1 cellular context compared by ENCODE assay signal in the genomic region with DNA sequence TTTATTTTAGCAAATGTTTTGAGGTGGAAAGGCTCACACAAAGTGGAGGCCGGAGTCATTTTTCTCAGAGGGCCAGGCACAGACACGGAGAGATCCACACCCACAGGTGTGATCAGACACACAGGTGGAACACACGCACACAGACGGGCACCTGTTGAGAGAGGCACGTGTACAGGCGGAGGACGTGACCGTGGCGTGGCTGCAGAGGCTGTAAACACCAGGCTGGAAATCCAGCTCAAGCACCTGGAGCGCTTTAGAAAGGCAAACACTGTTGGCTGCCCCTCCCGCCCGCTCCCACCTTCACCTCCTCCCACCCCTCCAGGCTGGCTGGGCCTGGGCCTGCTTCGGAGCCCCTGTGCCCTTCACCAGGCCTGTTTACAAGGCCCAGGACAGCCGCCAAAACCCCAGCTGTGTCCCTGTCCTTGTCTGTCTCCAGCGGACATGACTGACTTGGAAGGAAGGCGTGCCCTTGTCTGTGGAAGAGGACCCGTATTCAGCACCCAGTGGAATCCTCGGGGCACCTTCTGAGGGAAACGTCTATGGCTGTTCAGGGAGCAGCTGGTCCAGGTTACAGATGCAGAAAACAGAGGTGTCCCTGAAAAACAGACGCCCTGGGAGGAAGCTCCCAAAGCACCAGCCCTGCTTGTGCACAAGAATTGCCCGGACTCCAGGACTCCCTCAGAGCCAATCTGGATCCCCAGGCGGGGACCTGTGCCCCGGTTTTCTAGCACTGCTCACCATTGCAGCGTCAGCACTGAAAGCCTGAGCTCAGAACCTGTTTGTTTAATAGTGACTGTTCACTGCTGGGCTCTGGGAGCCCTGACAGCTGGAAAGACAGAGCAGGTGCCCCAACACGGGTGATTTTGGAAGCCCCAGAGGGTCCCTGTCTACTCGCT.
TF ChIP-seq lines count a peak whose summit lies in the region.

No MANE protein-coding gene starts in this region.

TF ChIP-seq in HepG2, 621 proteins besides CTCF, POLR2A, EP300 and RAD21 (continued from another document and continues in another):
- TF ChIP-seq, protein P1, sequence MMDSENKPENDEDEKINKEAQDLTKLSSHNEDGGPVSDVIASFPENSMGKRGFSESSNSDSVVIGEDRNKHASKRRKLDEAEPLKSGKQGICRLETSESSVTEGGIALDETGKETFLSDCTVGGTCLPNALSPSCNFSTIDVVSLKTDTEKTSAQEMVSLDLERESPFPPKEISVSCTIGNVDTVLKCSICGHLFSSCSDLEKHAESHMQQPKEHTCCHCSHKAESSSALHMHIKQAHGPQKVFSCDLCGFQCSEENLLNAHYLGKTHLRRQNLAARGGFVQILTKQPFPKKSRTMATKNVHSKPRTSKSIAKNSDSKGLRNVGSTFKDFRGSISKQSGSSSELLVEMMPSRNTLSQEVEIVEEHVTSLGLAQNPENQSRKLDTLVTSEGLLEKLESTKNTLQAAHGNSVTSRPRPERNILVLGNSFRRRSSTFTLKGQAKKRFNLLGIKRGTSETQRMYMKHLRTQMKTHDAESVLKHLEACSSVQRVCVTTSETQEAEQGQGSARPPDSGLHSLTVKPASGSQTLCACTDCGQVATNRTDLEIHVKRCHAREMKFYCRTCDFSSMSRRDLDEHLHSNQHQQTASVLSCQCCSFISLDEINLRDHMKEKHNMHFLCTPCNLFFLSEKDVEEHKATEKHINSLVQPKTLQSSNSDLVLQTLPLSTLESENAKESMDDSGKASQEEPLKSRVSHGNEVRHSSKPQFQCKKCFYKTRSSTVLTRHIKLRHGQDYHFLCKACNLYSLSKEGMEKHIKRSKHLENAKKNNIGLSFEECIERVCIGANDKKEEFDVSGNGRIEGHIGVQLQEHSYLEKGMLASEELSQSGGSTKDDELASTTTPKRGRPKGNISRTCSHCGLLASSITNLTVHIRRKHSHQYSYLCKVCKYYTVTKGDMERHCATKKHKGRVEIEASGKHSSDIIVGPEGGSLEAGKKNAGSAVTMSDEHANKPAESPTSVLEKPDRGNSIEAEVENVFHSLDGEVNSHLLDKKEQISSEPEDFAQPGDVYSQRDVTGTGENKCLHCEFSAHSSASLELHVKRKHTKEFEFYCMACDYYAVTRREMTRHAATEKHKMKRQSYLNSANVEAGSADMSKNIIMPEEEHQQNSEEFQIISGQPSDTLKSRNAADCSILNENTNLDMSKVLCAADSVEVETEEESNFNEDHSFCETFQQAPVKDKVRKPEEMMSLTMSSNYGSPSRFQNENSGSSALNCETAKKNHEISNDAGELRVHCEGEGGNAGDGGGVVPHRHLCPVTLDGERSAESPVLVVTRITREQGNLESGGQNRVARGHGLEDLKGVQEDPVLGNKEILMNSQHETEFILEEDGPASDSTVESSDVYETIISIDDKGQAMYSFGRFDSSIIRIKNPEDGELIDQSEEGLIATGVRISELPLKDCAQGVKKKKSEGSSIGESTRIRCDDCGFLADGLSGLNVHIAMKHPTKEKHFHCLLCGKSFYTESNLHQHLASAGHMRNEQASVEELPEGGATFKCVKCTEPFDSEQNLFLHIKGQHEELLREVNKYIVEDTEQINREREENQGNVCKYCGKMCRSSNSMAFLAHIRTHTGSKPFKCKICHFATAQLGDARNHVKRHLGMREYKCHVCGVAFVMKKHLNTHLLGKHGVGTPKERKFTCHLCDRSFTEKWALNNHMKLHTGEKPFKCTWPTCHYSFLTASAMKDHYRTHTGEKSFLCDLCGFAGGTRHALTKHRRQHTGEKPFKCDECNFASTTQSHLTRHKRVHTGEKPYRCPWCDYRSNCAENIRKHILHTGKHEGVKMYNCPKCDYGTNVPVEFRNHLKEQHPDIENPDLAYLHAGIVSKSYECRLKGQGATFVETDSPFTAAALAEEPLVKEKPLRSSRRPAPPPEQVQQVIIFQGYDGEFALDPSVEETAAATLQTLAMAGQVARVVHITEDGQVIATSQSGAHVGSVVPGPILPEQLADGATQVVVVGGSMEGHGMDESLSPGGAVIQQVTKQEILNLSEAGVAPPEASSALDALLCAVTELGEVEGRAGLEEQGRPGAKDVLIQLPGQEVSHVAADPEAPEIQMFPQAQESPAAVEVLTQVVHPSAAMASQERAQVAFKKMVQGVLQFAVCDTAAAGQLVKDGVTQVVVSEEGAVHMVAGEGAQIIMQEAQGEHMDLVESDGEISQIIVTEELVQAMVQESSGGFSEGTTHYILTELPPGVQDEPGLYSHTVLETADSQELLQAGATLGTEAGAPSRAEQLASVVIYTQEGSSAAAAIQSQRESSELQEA (CRISPR knock-in tag; IDR thresholded peaks at IDR 0.05; ENCODE audit: not compliant biosample characterization) = no peak
- no peak for TF ChIP-seq MED8 (CRISPR knock-in tag; IDR thresholded peaks at IDR 0.05; ENCODE audit: insufficient replicate concordance)
- TF ChIP-seq ZNF431 (CRISPR knock-in tag; IDR thresholded peaks at IDR 0.05; ENCODE audit: borderline replicate concordance, low read depth) = no peak
- no peak for TF ChIP-seq ZFP82 (CRISPR knock-in tag; IDR thresholded peaks at IDR 0.05; ENCODE audit: borderline replicate concordance)
- TF ChIP-seq SRSF4 (IDR thresholded peaks at IDR 0.05; ENCODE audit: low read depth, low read length, poor library complexity, severe bottlenecking) = no peak
- TF ChIP-seq, protein P2, sequence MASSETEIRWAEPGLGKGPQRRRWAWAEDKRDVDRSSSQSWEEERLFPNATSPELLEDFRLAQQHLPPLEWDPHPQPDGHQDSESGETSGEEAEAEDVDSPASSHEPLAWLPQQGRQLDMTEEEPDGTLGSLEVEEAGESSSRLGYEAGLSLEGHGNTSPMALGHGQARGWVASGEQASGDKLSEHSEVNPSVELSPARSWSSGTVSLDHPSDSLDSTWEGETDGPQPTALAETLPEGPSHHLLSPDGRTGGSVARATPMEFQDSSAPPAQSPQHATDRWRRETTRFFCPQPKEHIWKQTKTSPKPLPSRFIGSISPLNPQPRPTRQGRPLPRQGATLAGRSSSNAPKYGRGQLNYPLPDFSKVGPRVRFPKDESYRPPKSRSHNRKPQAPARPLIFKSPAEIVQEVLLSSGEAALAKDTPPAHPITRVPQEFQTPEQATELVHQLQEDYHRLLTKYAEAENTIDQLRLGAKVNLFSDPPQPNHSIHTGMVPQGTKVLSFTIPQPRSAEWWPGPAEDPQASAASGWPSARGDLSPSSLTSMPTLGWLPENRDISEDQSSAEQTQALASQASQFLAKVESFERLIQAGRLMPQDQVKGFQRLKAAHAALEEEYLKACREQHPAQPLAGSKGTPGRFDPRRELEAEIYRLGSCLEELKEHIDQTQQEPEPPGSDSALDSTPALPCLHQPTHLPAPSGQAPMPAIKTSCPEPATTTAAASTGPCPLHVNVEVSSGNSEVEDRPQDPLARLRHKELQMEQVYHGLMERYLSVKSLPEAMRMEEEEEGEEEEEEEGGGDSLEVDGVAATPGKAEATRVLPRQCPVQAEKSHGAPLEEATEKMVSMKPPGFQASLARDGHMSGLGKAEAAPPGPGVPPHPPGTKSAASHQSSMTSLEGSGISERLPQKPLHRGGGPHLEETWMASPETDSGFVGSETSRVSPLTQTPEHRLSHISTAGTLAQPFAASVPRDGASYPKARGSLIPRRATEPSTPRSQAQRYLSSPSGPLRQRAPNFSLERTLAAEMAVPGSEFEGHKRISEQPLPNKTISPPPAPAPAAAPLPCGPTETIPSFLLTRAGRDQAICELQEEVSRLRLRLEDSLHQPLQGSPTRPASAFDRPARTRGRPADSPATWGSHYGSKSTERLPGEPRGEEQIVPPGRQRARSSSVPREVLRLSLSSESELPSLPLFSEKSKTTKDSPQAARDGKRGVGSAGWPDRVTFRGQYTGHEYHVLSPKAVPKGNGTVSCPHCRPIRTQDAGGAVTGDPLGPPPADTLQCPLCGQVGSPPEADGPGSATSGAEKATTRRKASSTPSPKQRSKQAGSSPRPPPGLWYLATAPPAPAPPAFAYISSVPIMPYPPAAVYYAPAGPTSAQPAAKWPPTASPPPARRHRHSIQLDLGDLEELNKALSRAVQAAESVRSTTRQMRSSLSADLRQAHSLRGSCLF (CRISPR knock-in tag; IDR thresholded peaks at IDR 0.05; ENCODE audit: borderline replicate concordance) = no peak
- TF ChIP-seq PTBP1 (IDR thresholded peaks at IDR 0.05; ENCODE audit: low read depth, low read length, poor library complexity, severe bottlenecking) = no peak
- TF ChIP-seq MAFF (IDR thresholded peaks at IDR 0.05; ENCODE audit: low read depth, low read length) = peak; percentile 78
- TF ChIP-seq ZNF441 (CRISPR knock-in tag; IDR thresholded peaks at IDR 0.05; ENCODE audit: borderline replicate concordance) = no peak; the same call in 1 of the 2 replicates
- TF ChIP-seq CCDC6 (CRISPR knock-in tag; IDR thresholded peaks at IDR 0.05) = no peak; the same call in 1 of the 2 replicates
- TF ChIP-seq HES4 (CRISPR knock-in tag; IDR thresholded peaks at IDR 0.05; ENCODE audit: borderline replicate concordance) = peak; percentile 81
- TF ChIP-seq ZNF468 (CRISPR knock-in tag; IDR thresholded peaks at IDR 0.05) = no peak
- TF ChIP-seq, protein P3, sequence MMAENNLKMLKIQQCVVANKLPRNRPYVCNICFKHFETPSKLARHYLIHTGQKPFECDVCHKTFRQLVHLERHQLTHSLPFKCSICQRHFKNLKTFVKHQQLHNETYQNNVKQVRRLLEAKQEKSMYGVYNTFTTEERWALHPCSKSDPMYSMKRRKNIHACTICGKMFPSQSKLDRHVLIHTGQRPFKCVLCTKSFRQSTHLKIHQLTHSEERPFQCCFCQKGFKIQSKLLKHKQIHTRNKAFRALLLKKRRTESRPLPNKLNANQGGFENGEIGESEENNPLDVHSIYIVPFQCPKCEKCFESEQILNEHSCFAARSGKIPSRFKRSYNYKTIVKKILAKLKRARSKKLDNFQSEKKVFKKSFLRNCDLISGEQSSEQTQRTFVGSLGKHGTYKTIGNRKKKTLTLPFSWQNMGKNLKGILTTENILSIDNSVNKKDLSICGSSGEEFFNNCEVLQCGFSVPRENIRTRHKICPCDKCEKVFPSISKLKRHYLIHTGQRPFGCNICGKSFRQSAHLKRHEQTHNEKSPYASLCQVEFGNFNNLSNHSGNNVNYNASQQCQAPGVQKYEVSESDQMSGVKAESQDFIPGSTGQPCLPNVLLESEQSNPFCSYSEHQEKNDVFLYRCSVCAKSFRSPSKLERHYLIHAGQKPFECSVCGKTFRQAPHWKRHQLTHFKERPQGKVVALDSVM (CRISPR knock-in tag; IDR thresholded peaks at IDR 0.05) = peak; percentile 90
- no peak for TF ChIP-seq MEIS1 (CRISPR knock-in tag; IDR thresholded peaks at IDR 0.05; ENCODE audit: borderline replicate concordance)
- TF ChIP-seq PAX8 (CRISPR knock-in tag; IDR thresholded peaks at IDR 0.05; ENCODE audit: borderline replicate concordance) = no peak
- 0 out of 2 replicates have a peak, but pooled peaks have one; percentile 47 for TF ChIP-seq KLF11 (CRISPR knock-in tag; IDR thresholded peaks at IDR 0.05)
- TF ChIP-seq, protein P4, sequence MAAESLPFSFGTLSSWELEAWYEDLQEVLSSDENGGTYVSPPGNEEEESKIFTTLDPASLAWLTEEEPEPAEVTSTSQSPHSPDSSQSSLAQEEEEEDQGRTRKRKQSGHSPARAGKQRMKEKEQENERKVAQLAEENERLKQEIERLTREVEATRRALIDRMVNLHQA (CRISPR knock-in tag; IDR thresholded peaks at IDR 0.05) = no peak
- TF ChIP-seq NCOR1 (IDR thresholded peaks at IDR 0.05; ENCODE audit: borderline replicate concordance, low read length) = no peak
- no peak for TF ChIP-seq ZNF644 (CRISPR knock-in tag; IDR thresholded peaks at IDR 0.05; ENCODE audit: low read depth)
- TF ChIP-seq IRF2 (CRISPR knock-in tag; IDR thresholded peaks at IDR 0.05) = peak; percentile 75
- TF ChIP-seq, protein P5, sequence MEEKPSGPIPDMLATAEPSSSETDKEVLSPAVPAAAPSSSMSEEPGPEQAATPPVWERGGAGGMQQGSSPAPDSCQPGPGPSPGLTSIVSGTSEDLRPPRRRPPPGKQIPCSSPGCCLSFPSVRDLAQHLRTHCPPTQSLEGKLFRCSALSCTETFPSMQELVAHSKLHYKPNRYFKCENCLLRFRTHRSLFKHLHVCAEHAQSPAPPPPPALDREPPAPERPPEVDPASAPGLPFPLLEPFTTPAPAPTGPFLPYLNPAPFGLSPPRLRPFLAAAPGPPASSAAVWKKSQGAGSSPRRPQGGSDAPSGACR (CRISPR knock-in tag; IDR thresholded peaks at IDR 0.05) = peak; percentile 80; the same call in 1 of the 2 replicates
- TF ChIP-seq LCORL (IDR thresholded peaks at IDR 0.05) = no peak
- TF ChIP-seq LCORL (CRISPR knock-in tag; IDR thresholded peaks at IDR 0.05) = peak; percentile 39
- TF ChIP-seq PCBP1 (IDR thresholded peaks at IDR 0.05; ENCODE audit: borderline replicate concordance, low read depth, low read length) = no peak
- TF ChIP-seq ZSCAN30 (CRISPR knock-in tag; IDR thresholded peaks at IDR 0.05) = no peak
- no peak for TF ChIP-seq HDAC6 (IDR thresholded peaks at IDR 0.05; ENCODE audit: low read depth, low read length)
- TF ChIP-seq PHF21A (CRISPR knock-in tag; IDR thresholded peaks at IDR 0.05) = no peak; the same call in 1 of the 2 replicates
- TF ChIP-seq TSC22D2 (CRISPR knock-in tag; IDR thresholded peaks at IDR 0.05; ENCODE audit: borderline replicate concordance) = no peak
- no peak for TF ChIP-seq CENPX (CRISPR knock-in tag; IDR thresholded peaks at IDR 0.05)
- TF ChIP-seq, protein P6, sequence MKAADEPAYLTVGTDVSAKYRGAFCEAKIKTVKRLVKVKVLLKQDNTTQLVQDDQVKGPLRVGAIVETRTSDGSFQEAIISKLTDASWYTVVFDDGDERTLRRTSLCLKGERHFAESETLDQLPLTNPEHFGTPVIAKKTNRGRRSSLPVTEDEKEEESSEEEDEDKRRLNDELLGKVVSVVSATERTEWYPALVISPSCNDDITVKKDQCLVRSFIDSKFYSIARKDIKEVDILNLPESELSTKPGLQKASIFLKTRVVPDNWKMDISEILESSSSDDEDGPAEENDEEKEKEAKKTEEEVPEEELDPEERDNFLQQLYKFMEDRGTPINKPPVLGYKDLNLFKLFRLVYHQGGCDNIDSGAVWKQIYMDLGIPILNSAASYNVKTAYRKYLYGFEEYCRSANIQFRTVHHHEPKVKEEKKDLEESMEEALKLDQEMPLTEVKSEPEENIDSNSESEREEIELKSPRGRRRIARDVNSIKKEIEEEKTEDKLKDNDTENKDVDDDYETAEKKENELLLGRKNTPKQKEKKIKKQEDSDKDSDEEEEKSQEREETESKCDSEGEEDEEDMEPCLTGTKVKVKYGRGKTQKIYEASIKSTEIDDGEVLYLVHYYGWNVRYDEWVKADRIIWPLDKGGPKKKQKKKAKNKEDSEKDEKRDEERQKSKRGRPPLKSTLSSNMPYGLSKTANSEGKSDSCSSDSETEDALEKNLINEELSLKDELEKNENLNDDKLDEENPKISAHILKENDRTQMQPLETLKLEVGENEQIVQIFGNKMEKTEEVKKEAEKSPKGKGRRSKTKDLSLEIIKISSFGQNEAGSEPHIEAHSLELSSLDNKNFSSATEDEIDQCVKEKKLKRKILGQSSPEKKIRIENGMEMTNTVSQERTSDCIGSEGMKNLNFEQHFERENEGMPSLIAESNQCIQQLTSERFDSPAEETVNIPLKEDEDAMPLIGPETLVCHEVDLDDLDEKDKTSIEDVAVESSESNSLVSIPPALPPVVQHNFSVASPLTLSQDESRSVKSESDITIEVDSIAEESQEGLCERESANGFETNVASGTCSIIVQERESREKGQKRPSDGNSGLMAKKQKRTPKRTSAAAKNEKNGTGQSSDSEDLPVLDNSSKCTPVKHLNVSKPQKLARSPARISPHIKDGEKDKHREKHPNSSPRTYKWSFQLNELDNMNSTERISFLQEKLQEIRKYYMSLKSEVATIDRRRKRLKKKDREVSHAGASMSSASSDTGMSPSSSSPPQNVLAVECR (CRISPR knock-in tag; IDR thresholded peaks at IDR 0.05; ENCODE audit: borderline replicate concordance) = peak; percentile 55; the same call in 1 of the 2 replicates
- TF ChIP-seq BORCS8-MEF2B (CRISPR knock-in tag; IDR thresholded peaks at IDR 0.05) = no peak
- TF ChIP-seq SALL2 (CRISPR knock-in tag; IDR thresholded peaks at IDR 0.05) = 0 out of 2 replicates have a peak, but pooled peaks have one; percentile 33
- 0 out of 2 replicates have a peak, but pooled peaks have one; percentile 30 for TF ChIP-seq ZNF335 (CRISPR knock-in tag; IDR thresholded peaks at IDR 0.05)
- no peak; the same call in 1 of the 2 replicates for TF ChIP-seq ZNF616 (CRISPR knock-in tag; IDR thresholded peaks at IDR 0.05; ENCODE audit: low read depth)
- peak; percentile 27; the same call in 1 of the 2 replicates for TF ChIP-seq HMG20B (CRISPR knock-in tag; conservative IDR thresholded peaks at IDR 0.05)
- TF ChIP-seq RFXAP (CRISPR knock-in tag; IDR thresholded peaks at IDR 0.05; ENCODE audit: borderline replicate concordance) = no peak
